In the genomic region with DNA sequence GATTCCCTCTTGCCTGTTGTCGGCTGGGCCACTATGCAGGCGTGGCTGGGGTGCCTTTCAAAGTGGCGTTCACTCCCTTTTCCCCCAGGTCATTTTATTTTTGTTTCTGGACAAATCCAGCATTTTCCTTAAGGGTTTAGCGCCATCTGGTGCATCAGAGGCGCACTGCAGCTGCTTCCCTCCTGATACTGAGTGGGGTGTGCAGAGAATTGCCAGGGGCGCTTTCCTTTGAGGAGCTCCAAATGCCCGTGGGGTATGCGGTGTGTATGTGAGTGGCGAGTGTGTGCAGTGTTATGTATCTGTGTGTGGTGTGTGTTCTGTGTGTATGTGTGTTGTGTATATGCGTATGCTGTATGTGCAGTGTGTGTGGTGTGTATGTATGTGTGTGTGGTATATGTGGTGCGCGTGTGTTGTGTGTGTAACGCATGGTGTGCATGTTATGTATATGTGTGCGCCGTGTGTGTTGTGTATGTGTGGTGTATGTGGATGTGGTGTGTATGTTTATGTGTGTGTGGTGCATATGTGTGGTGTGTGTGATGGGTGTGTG, we compare ENCODE assay signal across 8 cellular contexts.
DNase-seq lines count a peak whose midpoint lies in the region; ATAC-seq and TF ChIP-seq lines count a peak whose summit lies in the region.

No MANE protein-coding gene starts in this region.

- no peaks in the 10 kb centered on the region for H3K27me3 ChIP-seq in endodermal cell (ENCODE audit: control insufficient read depth, insufficient read depth, low read length, poor library complexity, severe bottlenecking)

- no peak overlapping the region for H3K4me3 ChIP-seq in endodermal cell (ENCODE audit: low read length)

- H3K4me3 Mint-ChIP-seq in activated CD8-positive, alpha-beta T cell treated with anti-CD3 and anti-CD28 coated beads for 36 hours: no peak overlapping the region
- no peak overlapping the region for H3K4me3 Mint-ChIP-seq in endodermal cell

- no peak overlapping the region for H3K27ac ChIP-seq in endodermal cell (ENCODE audit: low read depth, low read length)

- 46 to 53% methylated on average over 6 to 15 of the region's 15 CpGs for WGBS in endodermal cell (ENCODE audit: insufficient coverage in 1 of 2, insufficient read length in 1 of 2), 2 experiments

- no peaks in the 10 kb centered on the region for H3K9me3 Mint-ChIP-seq in activated CD8-positive, alpha-beta T cell treated with anti-CD3 and anti-CD28 coated beads for 36 hours
- no peaks in the 10 kb centered on the region for H3K9me3 Mint-ChIP-seq in endodermal cell

- DNase-seq in GM10266 (ENCODE audit: extremely low spot score): peak; percentile 61
- DNase-seq in NCI-H526 (lab: John Stamatoyannopoulos, UW): peak; percentile 51 to 84
- peak; percentile 79 for DNase-seq in activated CD8-positive, alpha-beta T cell treated with anti-CD3 and anti-CD28 coated beads for 36 hours
- DNase-seq in endodermal cell: peak; percentile 93
- DNase-seq in middle frontal gyrus (ENCODE audit: extremely low spot score, low spot score): peak; percentile 72
- peak; percentile 86 for DNase-seq in stimulated activated CD8-positive, alpha-beta memory T cell treated with anti-CD3 and anti-CD28 coated beads, Interleukin-4, amount 100 ng/mL, for 48 hours

- intact Hi-C loops in activated CD8-positive, alpha-beta T cell treated with anti-CD3 and anti-CD28 coated beads for 36 hours (cut with micrococcal nuclease): loop anchor here (5.0 kb wide), 3 partner anchors 232 to 642 kb away; no protein-coding TSS in a partner anchor

- POLR2A ChIA-PET in activated CD8-positive, alpha-beta T cell treated with anti-CD3 and anti-CD28 coated beads for 36 hours (lab: Charles Lee): no interaction called here

- ATAC-seq in HG02623 (IDR thresholded peaks at IDR 0.05; ENCODE audit: unreplicated experiment): peak; percentile 38
- ATAC-seq in activated CD8-positive, alpha-beta T cell treated with anti-CD3 and anti-CD28 coated beads for 36 hours: peak; percentile 70
- ATAC-seq in GM21825 (IDR thresholded peaks at IDR 0.05; ENCODE audit: unreplicated experiment): no peak

- no peaks in the 10 kb centered on the region for H3K36me3 Mint-ChIP-seq in activated CD8-positive, alpha-beta T cell treated with anti-CD3 and anti-CD28 coated beads for 36 hours (ENCODE audit: low read depth)
- no peaks in the 10 kb centered on the region for H3K36me3 Mint-ChIP-seq in endodermal cell (ENCODE audit: low read depth)

- H3K27me3 Mint-ChIP-seq in activated CD8-positive, alpha-beta T cell treated with anti-CD3 and anti-CD28 coated beads for 36 hours: no peaks in the 10 kb centered on the region
- H3K27me3 Mint-ChIP-seq in endodermal cell (ENCODE audit: insufficient read depth): peaks cover 2% of the 10 kb centered on the region

- H3K4me1 Mint-ChIP-seq in activated CD8-positive, alpha-beta T cell treated with anti-CD3 and anti-CD28 coated beads for 36 hours (ENCODE audit: low read depth): no peaks in the 10 kb centered on the region
- H3K4me1 Mint-ChIP-seq in endodermal cell: peaks cover 2% of the 10 kb centered on the region

- TF ChIP-seq CTCF in GM10266 (IDR thresholded peaks at IDR 0.05; ENCODE audit: control insufficient read depth, insufficient read depth, low read depth, missing control alignments) (peak; percentile 96), endodermal cell (conservative IDR thresholded peaks at IDR 0.05) (peak; percentile 97)
- TF ChIP-seq CTCF in activated CD8-positive, alpha-beta T cell treated with anti-CD3 and anti-CD28 coated beads for 36 hours (IDR thresholded peaks at IDR 0.05): peak; percentile 97

- H3K9me3 ChIP-seq in endodermal cell (ENCODE audit: control insufficient read depth, low read length): no peaks in the 10 kb centered on the region

- CTCF ChIA-PET in activated CD8-positive, alpha-beta T cell treated with anti-CD3 and anti-CD28 coated beads for 36 hours (lab: Charles Lee): interaction anchor here (0.6 to 6.9 kb wide), 33 partner anchors 9 to 703 kb away, joined by 3 to 259 read pairs (median 4); no protein-coding TSS in a partner anchor

- H3K27ac Mint-ChIP-seq in activated CD8-positive, alpha-beta T cell treated with anti-CD3 and anti-CD28 coated beads for 36 hours: no peak overlapping the region
- no peak overlapping the region for H3K27ac Mint-ChIP-seq in endodermal cell

- H3K4me1 ChIP-seq in endodermal cell (ENCODE audit: control insufficient read depth, insufficient read depth, low read length): no peaks in the 10 kb centered on the region

- H3K36me3 ChIP-seq in endodermal cell (ENCODE audit: control insufficient read depth, insufficient read depth, low read length): no peaks in the 10 kb centered on the region

- no peak overlapping the region for H3K9ac ChIP-seq in endodermal cell (ENCODE audit: extremely low read depth, low read length, poor library complexity, severe bottlenecking)
